Comparison of ENCODE assay signal across 16 cellular contexts in genomic region chr13:92900455-92900854, GRCh38.
DNase-seq lines count a peak whose midpoint lies in the region; TF ChIP-seq lines count a peak whose summit lies in the region.
"Had no signal": no experiment of that assay in that cellular context is flagged by ENCODE, and none has a peak within 500 bp of the region (broad histone marks: within the 10 kb centered on the region; RNA-seq: fewer than 3 reads in every experiment).

No MANE protein-coding gene starts in this region.

- 45% methylated on average over 3 of the region's 3 CpGs for WGBS in smooth muscle cell (ENCODE audit: low lambda C conversion rate)

- H3K27ac ChIP-seq in smooth muscle cell (ENCODE audit: low read depth), result no peak overlapping the region
- H3K27ac ChIP-seq: A549, C4-2B, HL-60 had no signal

- H3K9ac ChIP-seq in smooth muscle cell (ENCODE audit: low read depth), result no peak overlapping the region

- DNase-seq in NCI-H446 treated with DMSO at 0.1 percent for 48 hours (lab: John Stamatoyannopoulos, UW) (peak; percentile 28), fibroblast of peridontal ligament (ENCODE audit: extremely low read depth) (peak; percentile 5), myocyte (ENCODE audit: low read depth) (peak; percentile 24), smooth muscle cell (lab: John Stamatoyannopoulos, UW; ENCODE audit: unreplicated experiment) (no peak), COLO829 (ENCODE audit: low spot score) (no peak), hepatic stellate cell (ENCODE audit: low spot score) (no peak)
- DNase-seq in activated CD8-positive, alpha-beta memory T cell treated with anti-CD3 and anti-CD28 coated beads, Interleukin-2, amount 50 U/mL, for 48 hours, result no peak
- DNase-seq: BE2C; CD4-positive, alpha-beta memory T cell; COR-L47; DMS153; DMS79 treated with DMSO at 0.1 percent for 48 hours; EL had no signal

- no peaks in the 10 kb centered on the region for H3F3A ChIP-seq in smooth muscle cell (ENCODE audit: low read depth)

- no peaks in the 10 kb centered on the region for H3K36me3 ChIP-seq in smooth muscle cell (ENCODE audit: low read depth)
- H3K36me3 ChIP-seq: BE2C had no signal

- H3K27me3 ChIP-seq in smooth muscle cell (ENCODE audit: low read depth), result no peaks in the 10 kb centered on the region
- H3K27me3 ChIP-seq: BE2C had no signal

- no peaks in the 10 kb centered on the region for H3K4me1 ChIP-seq in smooth muscle cell (ENCODE audit: low read depth)
- H3K4me1 ChIP-seq: A549, BE2C had no signal

- H3K79me2 ChIP-seq in smooth muscle cell (ENCODE audit: low read depth), result no peaks in the 10 kb centered on the region

- H3K9me3 ChIP-seq in smooth muscle cell (replicated peaks; ENCODE audit: low read depth), result no peaks in the 10 kb centered on the region
- H3K9me3 ChIP-seq: A549, BE2C had no signal

- no peak for TF ChIP-seq CTCF in smooth muscle cell (IDR thresholded peaks at IDR 0.05; ENCODE audit: borderline replicate concordance, insufficient read depth, poor library complexity, severe bottlenecking)

- no peak overlapping the region for H3K4me3 ChIP-seq in smooth muscle cell
- H3K4me3 ChIP-seq: A549 had no signal

- peak overlapping the region; percentile 37 for H3K4me2 ChIP-seq in smooth muscle cell
- H3K4me2 ChIP-seq: A549 had no signal

- no peaks in the 10 kb centered on the region for H4K20me1 ChIP-seq in smooth muscle cell (ENCODE audit: low read depth)

- H2AFZ ChIP-seq in smooth muscle cell (ENCODE audit: low read depth), result peak overlapping the region; percentile 78

Comparison
In these comparisons a context has a peak if more than half of its experiments do, and no peak if none do; other contexts are left out.
1. DNase-seq: peak in NCI-H446 treated with DMSO at 0.1 percent for 48 hours (single experiment), fibroblast of peridontal ligament (single experiment) and myocyte (single experiment); none in smooth muscle cell (single experiment), COLO829 (single experiment), hepatic stellate cell (single experiment) and activated CD8-positive, alpha-beta memory T cell treated with anti-CD3 and anti-CD28 coated beads, Interleukin-2, amount 50 U/mL, for 48 hours (single experiment).